Comparison of ENCODE assay signal across 19 cellular contexts in genomic region chr12:66742508-66743367, GRCh38.
DNase-seq lines count a peak whose midpoint lies in the region; ATAC-seq and TF ChIP-seq lines count a peak whose summit lies in the region.
"Had no signal": no experiment of that assay in that cellular context is flagged by ENCODE, and none has a peak within 500 bp of the region (broad histone marks: within the 10 kb centered on the region; RNA-seq: fewer than 3 reads in every experiment).

No MANE protein-coding gene starts in this region.

- H3K27me3 Mint-ChIP-seq in activated naive CD4-positive, alpha-beta T cell treated with anti-CD3 and anti-CD28 coated beads, Interleukin-2, amount 10 ng/mL, durations not matched to agents 7 days and 5 days = peaks cover 16% of the 10 kb centered on the region
- peaks cover 0 to 19% (median 0%) of the 10 kb centered on the region in 5 donors for H3K27me3 Mint-ChIP-seq in naive thymus-derived CD4-positive, alpha-beta T cell

- no peaks in the 10 kb centered on the region for H3K9me3 ChIP-seq in naive thymus-derived CD4-positive, alpha-beta T cell (ENCODE audit: control insufficient read depth in 2 of 3, low read length in 3 of 3)
- H3K9me3 ChIP-seq: body of pancreas, pancreas had no signal

- intact Hi-C loops in naive thymus-derived CD4-positive, alpha-beta T cell (cut with micrococcal nuclease) = loop anchor here in 1 of 2 donors (2.0 kb wide), 2 partner anchors 34 kb away; no protein-coding TSS in a partner anchor

- peaks cover 21% of the 10 kb centered on the region for H3K4me1 Mint-ChIP-seq in activated naive CD4-positive, alpha-beta T cell treated with anti-CD3 and anti-CD28 coated beads, Interleukin-2, amount 10 ng/mL, durations not matched to agents 7 days and 5 days
- peaks cover 7 to 30% (median 24%) of the 10 kb centered on the region in 7 donors for H3K4me1 Mint-ChIP-seq in naive thymus-derived CD4-positive, alpha-beta T cell

- ATAC-seq in naive thymus-derived CD4-positive, alpha-beta T cell = no peak
- ATAC-seq in SK-N-SH treated with all-trans-retinoic acid at 6 μM for 48 hours = no peak
- ATAC-seq in GM18868 (IDR thresholded peaks at IDR 0.05; ENCODE audit: unreplicated experiment) = no peak
- ATAC-seq: body of pancreas, pancreas, right cardiac atrium had no signal

- H3K9me3 Mint-ChIP-seq in activated naive CD4-positive, alpha-beta T cell treated with anti-CD3 and anti-CD28 coated beads, Interleukin-2, amount 10 ng/mL, durations not matched to agents 7 days and 5 days = peaks cover 7% of the 10 kb centered on the region
- H3K9me3 Mint-ChIP-seq in naive thymus-derived CD4-positive, alpha-beta T cell = peaks cover 0 to 18% (median 0%) of the 10 kb centered on the region in 11 donors
- H3K9me3 Mint-ChIP-seq: activated naive CD4-positive, alpha-beta T cell treated with anti-CD3 and anti-CD28 coated beads, Interleukin-2, amount 50 U/mL, for 72 hours; endodermal cell had no signal

- no peak for DNase-seq in activated naive CD4-positive, alpha-beta T cell treated with anti-CD3 and anti-CD28 coated beads, Interleukin-2, amount 10 ng/mL, durations not matched to agents 7 days and 5 days
- no peak for DNase-seq in activated naive CD4-positive, alpha-beta T cell treated with anti-CD3 and anti-CD28 coated beads, Interleukin-2, amount 50 U/mL, for 16 hours
- DNase-seq in KBM-7 (peak; percentile 12), RPMI8226 (peak; percentile 4), occipital lobe (lab: John Stamatoyannopoulos, UW) (no peak)
- DNase-seq in naive thymus-derived CD4-positive, alpha-beta T cell = peak in 6 of 9 donors; percentile 4 to 38 (median 25)
- DNase-seq: activated CD4-positive, alpha-beta T cell treated with anti-CD3 and anti-CD28 coated beads for 48 hours; body of pancreas; endodermal cell; GOT3; NCI-H1417 treated with DMSO at 0.1 percent for 48 hours; NCI-H510A treated with DMSO at 0.1 percent for 48 hours; pancreas; right cardiac atrium; T-helper 1 cell had no signal

- POLR2A ChIA-PET in naive thymus-derived CD4-positive, alpha-beta T cell (lab: Charles Lee) = interaction anchor here (0.7 to 1.8 kb wide), 3 partner anchors 14 to 152 kb away, joined by 3 to 7 read pairs (median 6); no protein-coding TSS in a partner anchor

- peaks cover 3% of the 10 kb centered on the region for H3K36me3 Mint-ChIP-seq in activated naive CD4-positive, alpha-beta T cell treated with anti-CD3 and anti-CD28 coated beads, Interleukin-2, amount 10 ng/mL, durations not matched to agents 7 days and 5 days
- peaks cover 0 to 6% (median 2%) of the 10 kb centered on the region in 5 donors for H3K36me3 Mint-ChIP-seq in naive thymus-derived CD4-positive, alpha-beta T cell
- H3K36me3 Mint-ChIP-seq: CD14-positive monocyte had no signal

- no peak overlapping the region for H3K4me3 ChIP-seq in naive thymus-derived CD4-positive, alpha-beta T cell (ENCODE audit: low read length)
- H3K4me3 ChIP-seq: body of pancreas, pancreas had no signal

- no peak overlapping the region for H3K4me3 Mint-ChIP-seq in activated naive CD4-positive, alpha-beta T cell treated with anti-CD3 and anti-CD28 coated beads, Interleukin-2, amount 10 ng/mL, durations not matched to agents 7 days and 5 days
- peak overlapping the region in 8 of 10 donors; percentile 3 to 74 (median 38) for H3K4me3 Mint-ChIP-seq in naive thymus-derived CD4-positive, alpha-beta T cell
- H3K4me3 Mint-ChIP-seq: CD14-positive monocyte, endodermal cell had no signal

- H3K36me3 ChIP-seq in naive thymus-derived CD4-positive, alpha-beta T cell (ENCODE audit: control insufficient read depth in 2 of 3, insufficient read depth in 3 of 3, low read length in 3 of 3) = no peaks in the 10 kb centered on the region
- H3K36me3 ChIP-seq: pancreas had no signal

- H3K27ac Mint-ChIP-seq in activated naive CD4-positive, alpha-beta T cell treated with anti-CD3 and anti-CD28 coated beads, Interleukin-2, amount 10 ng/mL, durations not matched to agents 7 days and 5 days = peak overlapping the region; percentile 68
- peak overlapping the region in 8 of 9 donors; percentile 7 to 83 (median 60) for H3K27ac Mint-ChIP-seq in naive thymus-derived CD4-positive, alpha-beta T cell
- H3K27ac Mint-ChIP-seq: CD14-positive monocyte, endodermal cell had no signal

- H3K27me3 ChIP-seq in naive thymus-derived CD4-positive, alpha-beta T cell (ENCODE audit: control insufficient read depth in 2 of 2, insufficient read depth in 2 of 2, low read length in 2 of 2) = no peaks in the 10 kb centered on the region
- H3K27me3 ChIP-seq: body of pancreas, pancreas had no signal

- in situ Hi-C loops in KBM-7 (cut with MboI; ENCODE audit: low pct_unique_long_range_greater_than_20kb, low sequenced_read_pairs) = no loop called here

- peaks cover 4 to 17% of the 10 kb centered on the region in 2 donors for H3K4me1 ChIP-seq in naive thymus-derived CD4-positive, alpha-beta T cell (ENCODE audit: control insufficient read depth in 2 of 2, insufficient read depth in 2 of 2, low read length in 2 of 2)
- H3K4me1 ChIP-seq: body of pancreas, pancreas had no signal

- CTCF ChIA-PET in activated naive CD4-positive, alpha-beta T cell treated with anti-CD3 and anti-CD28 coated beads, Interleukin-2, amount 10 ng/mL, durations not matched to agents 7 days and 5 days (lab: Charles Lee) = no interaction called here
- CTCF ChIA-PET in naive thymus-derived CD4-positive, alpha-beta T cell (lab: Charles Lee) = no interaction called here

- no peak overlapping the region for H3K27ac ChIP-seq in naive thymus-derived CD4-positive, alpha-beta T cell (ENCODE audit: low read depth, low read length)
- H3K27ac ChIP-seq: body of pancreas, pancreas had no signal

TF ChIP-seq in SK-N-SH treated with all-trans-retinoic acid at 6 μM for 48 hours, 23 proteins besides CTCF, POLR2A, EP300 and RAD21:
- TF ChIP-seq TOX (CRISPR knock-in tag; IDR thresholded peaks at IDR 0.05; ENCODE audit: borderline replicate concordance) = no peak
- no peak for TF ChIP-seq TSHZ2 (CRISPR knock-in tag; IDR thresholded peaks at IDR 0.05)
- TF ChIP-seq ZNF565 (CRISPR knock-in tag; conservative IDR thresholded peaks at IDR 0.05; ENCODE audit: low read depth) = no peak
- no peak for TF ChIP-seq OSR1 (CRISPR knock-in tag; IDR thresholded peaks at IDR 0.05)
- no peak for TF ChIP-seq ZFP30 (CRISPR knock-in tag; IDR thresholded peaks at IDR 0.05)
- TF ChIP-seq ZNF70 (CRISPR knock-in tag; IDR thresholded peaks at IDR 0.05) = no peak
- no peak for TF ChIP-seq CSRNP3 (CRISPR knock-in tag; IDR thresholded peaks at IDR 0.05)

Comparison
In these comparisons a context has a peak if more than half of its experiments do, and no peak if none do; other contexts are left out.
1. DNase-seq: peak in KBM-7 (single experiment), RPMI8226 (single experiment) and naive thymus-derived CD4-positive, alpha-beta T cell (6 of 9); none in activated naive CD4-positive, alpha-beta T cell treated with anti-CD3 and anti-CD28 coated beads, Interleukin-2, amount 10 ng/mL, durations not matched to agents 7 days and 5 days (single experiment), activated naive CD4-positive, alpha-beta T cell treated with anti-CD3 and anti-CD28 coated beads, Interleukin-2, amount 50 U/mL, for 16 hours (single experiment) and occipital lobe (single experiment).